Comparison of ENCODE assay signal across 20 cellular contexts in the genomic region with DNA sequence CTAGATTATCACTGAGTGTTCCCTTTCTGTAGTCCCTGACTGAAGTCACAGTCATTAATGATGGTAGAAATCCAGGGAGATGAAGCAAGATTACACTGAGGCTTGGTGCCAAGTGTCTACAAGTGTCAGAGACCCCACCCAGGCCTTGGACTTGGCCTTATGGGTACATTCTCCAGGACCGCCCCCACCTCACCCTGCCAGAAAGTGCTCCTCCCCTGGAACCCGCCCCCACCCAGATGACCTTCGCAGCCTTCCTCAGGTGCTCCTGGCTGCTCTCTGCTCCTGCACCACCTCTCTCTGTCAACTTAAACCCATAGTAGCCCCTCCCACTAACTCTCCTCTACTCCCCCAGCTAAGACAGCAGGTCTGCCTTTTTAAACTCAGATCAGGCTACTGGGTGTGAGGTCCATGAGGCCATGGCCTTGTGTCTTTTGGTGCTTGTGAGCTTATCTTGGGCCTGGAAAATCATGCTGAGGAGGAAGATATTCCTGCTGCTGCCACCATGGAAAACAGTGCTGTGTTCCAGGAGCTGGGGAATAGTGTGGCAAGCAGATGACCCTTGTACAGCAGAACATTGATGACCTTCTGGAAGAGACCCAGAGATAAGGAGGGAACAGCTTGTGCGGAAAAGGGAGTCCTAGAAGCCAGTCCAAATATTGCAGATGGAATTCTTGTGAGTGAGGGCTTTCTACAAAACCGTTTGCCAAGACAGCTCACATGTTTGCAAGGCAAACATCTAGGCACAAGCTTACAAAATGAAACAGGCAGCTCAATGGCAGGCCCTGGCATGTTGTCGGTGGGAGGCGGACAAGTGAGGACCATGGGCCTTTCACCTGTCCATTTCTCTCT. TPM values are rescaled to one million over a fixed set of nuclear protein-coding genes. Genes with fewer than 3 reads are reported as not detected.
DNase-seq lines count a peak whose midpoint lies in the region; ATAC-seq and TF ChIP-seq lines count a peak whose summit lies in the region.
"Had no signal": no experiment of that assay in that cellular context is flagged by ENCODE, and none has a peak within 500 bp of the region (broad histone marks: within the 10 kb centered on the region; RNA-seq: fewer than 3 reads in every experiment).

No MANE protein-coding gene starts in this region.

- H3K27ac ChIP-seq in adrenal gland, result peak overlapping the region; percentile 63 to 95 (median 71)
- peak overlapping the region in 3 of 4 donors; percentile 73 to 86 (median 83) for H3K27ac ChIP-seq in gastroesophageal sphincter
- peak overlapping the region; percentile 33 for H3K27ac ChIP-seq in lower lobe of right lung
- peak overlapping the region; percentile 58 to 64 for H3K27ac ChIP-seq in tibial artery

- TF ChIP-seq POLR2A in adrenal gland (IDR thresholded peaks at IDR 0.05) (peak in 1 of 2 donors; percentile 19), gastroesophageal sphincter (IDR thresholded peaks at IDR 0.05) (no peak)

- H3K4me3 ChIP-seq in adrenal gland (no peak overlapping the region), gastroesophageal sphincter (no peak overlapping the region), lower lobe of right lung (no peak overlapping the region), tibial artery (no peak overlapping the region)

- intact Hi-C loops in adrenal gland (cut with DNase I), result loop anchor here (5.0 kb wide), 2 partner anchors 139 to 314 kb away; no protein-coding TSS in a partner anchor
- intact Hi-C loops in lower lobe of right lung (cut with DNase I), result no loop called here
- intact Hi-C loops in tibial artery (cut with DNase I; ENCODE audit: low total_unique reads), result loop anchor here (5.0 kb wide), 2 partner anchors 134 to 314 kb away; no protein-coding TSS in a partner anchor

- no peaks in the 10 kb centered on the region for H3K9me3 ChIP-seq in adrenal gland (replicated peaks in 1 of 3)
- no peaks in the 10 kb centered on the region for H3K9me3 ChIP-seq in gastroesophageal sphincter
- no peaks in the 10 kb centered on the region for H3K9me3 ChIP-seq in lower lobe of right lung
- no peaks in the 10 kb centered on the region for H3K9me3 ChIP-seq in tibial artery

- TF ChIP-seq EP300 in gastroesophageal sphincter (IDR thresholded peaks at IDR 0.05), result no peak

- H3K4me1 ChIP-seq in adrenal gland (replicated peaks in 1 of 2) (peaks cover 41 to 62% of the 10 kb centered on the region in 2 donors), gastroesophageal sphincter (peaks cover 2 to 68% (median 29%) of the 10 kb centered on the region in 3 donors), lower lobe of right lung (peaks cover 39% of the 10 kb centered on the region), tibial artery (peaks cover 0 to 52% (median 33%) of the 10 kb centered on the region in 4 donors)

- ATAC-seq in gastroesophageal sphincter (peak; percentile 52), lower lobe of right lung (peak; percentile 13 to 21), GM21737 (IDR thresholded peaks at IDR 0.05; ENCODE audit: unreplicated experiment) (no peak), HG03108 (IDR thresholded peaks at IDR 0.05; ENCODE audit: unreplicated experiment) (no peak)
- ATAC-seq: naive thymus-derived CD8-positive, alpha-beta T cell; Panc1; WTC11 had no signal

- H3K36me3 ChIP-seq in adrenal gland (replicated peaks in 1 of 2) (no peaks in the 10 kb centered on the region), gastroesophageal sphincter (no peaks in the 10 kb centered on the region), lower lobe of right lung (no peaks in the 10 kb centered on the region), tibial artery (no peaks in the 10 kb centered on the region)

- H3K27me3 ChIP-seq in adrenal gland (no peaks in the 10 kb centered on the region), gastroesophageal sphincter (no peaks in the 10 kb centered on the region), lower lobe of right lung (ENCODE audit: low read depth) (no peaks in the 10 kb centered on the region), tibial artery (no peaks in the 10 kb centered on the region)

- peak; percentile 59 to 84 (median 66) for DNase-seq in adrenal gland
- DNase-seq in lower lobe of right lung, result no peak
- peak; percentile 57 to 68 for DNase-seq in tibial artery
- no peak for DNase-seq in stimulated activated naive CD4-positive, alpha-beta T cell treated with Interleukin-2 at 50 U/mL for 16 hours (lab: John Stamatoyannopoulos, UW)
- DNase-seq in NCI-H82 treated with DMSO at 0.1 percent for 48 hours (lab: John Stamatoyannopoulos, UW; ENCODE audit: unreplicated experiment), result no peak
- DNase-seq: activated CD4-positive, alpha-beta T cell treated with anti-CD3 and anti-CD28 coated beads, Interleukin-2, amount 50 U/mL, for 48 hours; activated gamma-delta T cell treated with Interleukin-2 at 50 U/mL for 16 hours; activated T-cell treated with anti-CD3 and anti-CD28 coated beads for 4 hours; anterior cingulate cortex; Calu3; mesendoderm; naive thymus-derived CD8-positive, alpha-beta T cell; NCI-H1105; NCI-H2107; trophoblast cell had no signal

- TF ChIP-seq CTCF in adrenal gland (IDR thresholded peaks at IDR 0.05) (peak in 4 of 6 experiments; percentile 15 to 45 (median 22)), gastroesophageal sphincter (IDR thresholded peaks at IDR 0.05) (no peak), lower lobe of right lung (IDR thresholded peaks at IDR 0.05) (no peak), tibial artery (IDR thresholded peaks at IDR 0.05) (no peak)

- WGBS in adrenal gland, 4 donors, result 53 to 68% (median 57%) methylated on average over 4 to 7 of the region's 7 CpGs
- WGBS in gastroesophageal sphincter (ENCODE audit: low coverage in 1 of 2), 2 donors, result 29 to 42% methylated on average over 1 to 4 of the region's 7 CpGs

RNA-seq across cellular contexts. Expression of gene NDUFB4, which starts 40.3 kb away (rescaled TPM):
- total RNA-seq in adrenal gland, result 100 to 1,000 TPM; 141 to 535 (median 315) TPM
- 100 to 1,000 TPM; 208 to 905 (median 762) TPM for polyA plus RNA-seq in adrenal gland
- 100 to 1,000 TPM; 123 to 230 (median 151) TPM for total RNA-seq in gastroesophageal sphincter
- total RNA-seq in lower lobe of right lung, result 100 TPM

Comparison
In these comparisons a context has a peak if more than half of its experiments do, and no peak if none do; other contexts are left out.
1. DNase-seq: peak in adrenal gland (7 of 7) and tibial artery (2 of 2); none in lower lobe of right lung (single experiment), stimulated activated naive CD4-positive, alpha-beta T cell treated with Interleukin-2 at 50 U/mL for 16 hours (single experiment) and NCI-H82 treated with DMSO at 0.1 percent for 48 hours (single experiment).
2. H3K27ac ChIP-seq: peak in every context shown above with its lines; median percentile 83 in gastroesophageal sphincter; 71 in adrenal gland; 61 in tibial artery; 33 in lower lobe of right lung.
3. CTCF ChIP-seq: peak in adrenal gland (4 of 6); none in gastroesophageal sphincter (0 of 4), lower lobe of right lung (single experiment) and tibial artery (0 of 2).
4. ATAC-seq: peak in gastroesophageal sphincter (single experiment) and lower lobe of right lung (2 of 2); none in GM21737 (single experiment) and HG03108 (single experiment).